ENCODE assay signal across 8 cellular contexts in genomic region chrX:131729295-131729694, GRCh38.
DNase-seq lines count a peak whose midpoint lies in the region; ATAC-seq and TF ChIP-seq lines count a peak whose summit lies in the region.

No MANE protein-coding gene starts in this region.

- peak overlapping the region; percentile 91 for H2AFZ ChIP-seq in osteoblast (ENCODE audit: low read length)

- peak; percentile 30 for TF ChIP-seq CTCF in GM06990 (IDR thresholded peaks at IDR 0.05; ENCODE audit: insufficient read depth, low read length, poor library complexity, severe bottlenecking)
- TF ChIP-seq CTCF in osteoblast (IDR thresholded peaks at IDR 0.05; ENCODE audit: extremely low read depth, low read depth, low read length) = peak; percentile 39

- H3K9me3 Mint-ChIP-seq in activated naive CD4-positive, alpha-beta T cell treated with anti-CD3 and anti-CD28 coated beads, Interleukin-2, amount 10 ng/mL, durations not matched to agents 7 days and 5 days = peaks cover 10% of the 10 kb centered on the region

- no peaks in the 10 kb centered on the region for H4K20me1 ChIP-seq in osteoblast (ENCODE audit: insufficient read depth, low read length)

- H3K4me3 ChIP-seq in GM06990 (replicated peaks; ENCODE audit: low read depth, low read length) (peak overlapping the region; percentile 56), osteoblast (ENCODE audit: insufficient read depth, low read length) (peak overlapping the region; percentile 74)

- DNase-seq in GM06990 (ENCODE audit: extremely low read depth, insufficient read length) (peak; percentile 71), osteoblast (ENCODE audit: insufficient read length, low spot score, missing footprints) (no peak), NCI-H2107 (lab: John Stamatoyannopoulos, UW) (no peak)
- DNase-seq in activated naive CD4-positive, alpha-beta T cell treated with anti-CD3 and anti-CD28 coated beads, Interleukin-2, amount 10 ng/mL, durations not matched to agents 7 days and 5 days = no peak
- no peak for DNase-seq in stimulated activated CD4-positive, alpha-beta T cell treated with anti-CD3 and anti-CD28 coated beads, Interleukin-12 subunit alpha, Interleukin-12 subunit beta, amount 100 ng/mL, for 4 hours
- DNase-seq in stimulated activated CD4-positive, alpha-beta T cell treated with anti-CD3 and anti-CD28 coated beads, Interleukin-15, amount 100 ng/mL, for 24 hours = no peak

- H3K79me2 ChIP-seq in osteoblast (ENCODE audit: insufficient read depth, low read length) = no peaks in the 10 kb centered on the region

- no peaks in the 10 kb centered on the region for H3K27me3 ChIP-seq in GM06990 (replicated peaks; ENCODE audit: control insufficient read depth, insufficient read depth, low read length)
- no peaks in the 10 kb centered on the region for H3K27me3 ChIP-seq in osteoblast (ENCODE audit: insufficient read depth, low read length)

- H3K4me1 Mint-ChIP-seq in activated naive CD4-positive, alpha-beta T cell treated with anti-CD3 and anti-CD28 coated beads, Interleukin-2, amount 10 ng/mL, durations not matched to agents 7 days and 5 days = no peaks in the 10 kb centered on the region

- peaks cover 3% of the 10 kb centered on the region for H3K9me3 ChIP-seq in osteoblast (ENCODE audit: low read depth, low read length)

- H3K36me3 ChIP-seq in GM06990 (ENCODE audit: control insufficient read depth, insufficient read depth, low read length) (no peaks in the 10 kb centered on the region), osteoblast (ENCODE audit: insufficient read depth, low read length) (no peaks in the 10 kb centered on the region)

- peak overlapping the region; percentile 89 for H3K4me2 ChIP-seq in osteoblast (ENCODE audit: insufficient read depth, low read length)

- H3K27ac ChIP-seq in angular gyrus (ENCODE audit: low read depth, low read length) (peak overlapping the region; percentile 91), osteoblast (ENCODE audit: low read depth, low read length) (peak overlapping the region; percentile 74)

- H3K4me1 ChIP-seq in osteoblast (ENCODE audit: insufficient read depth, low read length) = peaks cover 6% of the 10 kb centered on the region

- no peak overlapping the region for H3K4me3 Mint-ChIP-seq in activated naive CD4-positive, alpha-beta T cell treated with anti-CD3 and anti-CD28 coated beads, Interleukin-2, amount 10 ng/mL, durations not matched to agents 7 days and 5 days

- no peaks in the 10 kb centered on the region for H3K27me3 Mint-ChIP-seq in activated naive CD4-positive, alpha-beta T cell treated with anti-CD3 and anti-CD28 coated beads, Interleukin-2, amount 10 ng/mL, durations not matched to agents 7 days and 5 days

- ATAC-seq in HG02852 (IDR thresholded peaks at IDR 0.05; ENCODE audit: unreplicated experiment) = peak; percentile 68

- H3K27ac Mint-ChIP-seq in activated naive CD4-positive, alpha-beta T cell treated with anti-CD3 and anti-CD28 coated beads, Interleukin-2, amount 10 ng/mL, durations not matched to agents 7 days and 5 days = no peak overlapping the region

- CTCF ChIA-PET in activated naive CD4-positive, alpha-beta T cell treated with anti-CD3 and anti-CD28 coated beads, Interleukin-2, amount 10 ng/mL, durations not matched to agents 7 days and 5 days (lab: Charles Lee) = no interaction called here

- peaks cover 16% of the 10 kb centered on the region for H3K36me3 Mint-ChIP-seq in activated naive CD4-positive, alpha-beta T cell treated with anti-CD3 and anti-CD28 coated beads, Interleukin-2, amount 10 ng/mL, durations not matched to agents 7 days and 5 days
